ENCODE assay signal across 1 cellular context in the genomic region with DNA sequence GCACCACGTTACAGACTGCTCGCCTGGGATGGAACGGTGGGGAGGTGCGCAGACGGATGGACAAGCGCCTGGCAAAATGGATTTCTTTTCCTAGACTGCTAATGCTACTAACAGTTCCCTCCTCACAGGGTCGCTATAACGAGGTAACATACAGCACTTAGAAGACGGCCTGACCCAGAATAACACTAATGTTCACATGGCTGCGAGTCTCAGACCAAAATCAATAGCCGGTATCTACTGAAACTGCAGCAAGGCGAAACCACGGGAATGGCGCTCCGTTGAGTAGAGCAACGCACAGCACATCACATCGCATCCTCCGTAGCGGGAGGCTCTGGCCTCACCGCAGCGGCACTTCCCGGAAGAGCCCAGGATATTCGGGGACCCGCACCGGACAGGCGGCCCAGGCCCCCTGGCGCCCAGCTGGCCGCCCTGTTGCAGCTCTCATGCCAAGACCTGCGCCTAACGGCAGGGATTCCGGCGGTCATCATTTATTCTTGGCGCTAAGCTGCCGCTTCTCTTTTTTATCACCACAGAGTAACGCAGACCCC.
TF ChIP-seq lines count a peak whose summit lies in the region.

No MANE protein-coding gene starts in this region.

TF ChIP-seq in HepG2, 621 proteins besides CTCF, POLR2A, EP300 and RAD21 (continued from another document and continues in another):
- TF ChIP-seq, protein P1, sequence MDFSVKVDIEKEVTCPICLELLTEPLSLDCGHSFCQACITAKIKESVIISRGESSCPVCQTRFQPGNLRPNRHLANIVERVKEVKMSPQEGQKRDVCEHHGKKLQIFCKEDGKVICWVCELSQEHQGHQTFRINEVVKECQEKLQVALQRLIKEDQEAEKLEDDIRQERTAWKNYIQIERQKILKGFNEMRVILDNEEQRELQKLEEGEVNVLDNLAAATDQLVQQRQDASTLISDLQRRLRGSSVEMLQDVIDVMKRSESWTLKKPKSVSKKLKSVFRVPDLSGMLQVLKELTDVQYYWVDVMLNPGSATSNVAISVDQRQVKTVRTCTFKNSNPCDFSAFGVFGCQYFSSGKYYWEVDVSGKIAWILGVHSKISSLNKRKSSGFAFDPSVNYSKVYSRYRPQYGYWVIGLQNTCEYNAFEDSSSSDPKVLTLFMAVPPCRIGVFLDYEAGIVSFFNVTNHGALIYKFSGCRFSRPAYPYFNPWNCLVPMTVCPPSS (IDR thresholded peaks at IDR 0.05): no peak
- TF ChIP-seq, protein P2, sequence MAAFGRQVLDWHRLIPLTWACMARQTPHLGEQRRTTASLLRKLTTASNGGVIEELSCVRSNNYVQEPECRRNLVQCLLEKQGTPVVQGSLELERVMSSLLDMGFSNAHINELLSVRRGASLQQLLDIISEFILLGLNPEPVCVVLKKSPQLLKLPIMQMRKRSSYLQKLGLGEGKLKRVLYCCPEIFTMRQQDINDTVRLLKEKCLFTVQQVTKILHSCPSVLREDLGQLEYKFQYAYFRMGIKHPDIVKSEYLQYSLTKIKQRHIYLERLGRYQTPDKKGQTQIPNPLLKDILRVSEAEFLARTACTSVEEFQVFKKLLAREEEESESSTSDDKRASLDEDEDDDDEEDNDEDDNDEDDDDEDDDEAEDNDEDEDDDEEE (CRISPR knock-in tag; IDR thresholded peaks at IDR 0.05): no peak
- TF ChIP-seq KAT8 (CRISPR knock-in tag; IDR thresholded peaks at IDR 0.05) (no peak), SIN3A (IDR thresholded peaks at IDR 0.05; ENCODE audit: borderline replicate concordance, low read depth, low read length) (peak; percentile 49; the same call in 1 of the 2 replicates), ZNF44 (CRISPR knock-in tag; IDR thresholded peaks at IDR 0.05) (no peak), PRDM4 (CRISPR knock-in tag; IDR thresholded peaks at IDR 0.05; ENCODE audit: borderline replicate concordance) (no peak), ZNF720 (CRISPR knock-in tag; IDR thresholded peaks at IDR 0.05) (no peak), SNAI1 (CRISPR knock-in tag; IDR thresholded peaks at IDR 0.05; ENCODE audit: borderline replicate concordance) (no peak), ZSCAN20 (CRISPR knock-in tag; IDR thresholded peaks at IDR 0.05; ENCODE audit: borderline replicate concordance) (no peak), GZF1 (CRISPR knock-in tag; IDR thresholded peaks at IDR 0.05) (no peak), ZNF616 (CRISPR knock-in tag; IDR thresholded peaks at IDR 0.05; ENCODE audit: low read depth) (no peak), BCLAF1 (IDR thresholded peaks at IDR 0.05) (no peak), SKIL (CRISPR knock-in tag; IDR thresholded peaks at IDR 0.05; ENCODE audit: borderline replicate concordance) (no peak), ZNF607 (CRISPR knock-in tag; IDR thresholded peaks at IDR 0.05; ENCODE audit: borderline replicate concordance) (no peak), FOSL1 (CRISPR knock-in tag; IDR thresholded peaks at IDR 0.05; ENCODE audit: borderline replicate concordance) (no peak), STAG1 (CRISPR knock-in tag; IDR thresholded peaks at IDR 0.05) (no peak; the same call in 1 of the 2 replicates), ZFP41 (CRISPR knock-in tag; IDR thresholded peaks at IDR 0.05; ENCODE audit: borderline replicate concordance) (no peak), TGIF2 (CRISPR knock-in tag; IDR thresholded peaks at IDR 0.05) (peak; percentile 20; the same call in 1 of the 2 replicates), NCOA1 (CRISPR knock-in tag; IDR thresholded peaks at IDR 0.05) (no peak), BRD4 (CRISPR knock-in tag; IDR thresholded peaks at IDR 0.05) (no peak), ZNF383 (CRISPR knock-in tag; IDR thresholded peaks at IDR 0.05; ENCODE audit: borderline replicate concordance) (no peak), ZNF615 (CRISPR knock-in tag; IDR thresholded peaks at IDR 0.05; ENCODE audit: borderline replicate concordance) (no peak), HOXA9 (CRISPR knock-in tag; IDR thresholded peaks at IDR 0.05; ENCODE audit: borderline replicate concordance) (no peak; the same call in 1 of the 2 replicates), TP53 (CRISPR knock-in tag; conservative IDR thresholded peaks at IDR 0.05) (no peak), NR3C1 (CRISPR knock-in tag; IDR thresholded peaks at IDR 0.05) (no peak), ZFYVE20 (CRISPR knock-in tag; IDR thresholded peaks at IDR 0.05; ENCODE audit: borderline replicate concordance, low read depth) (no peak), ZNF446 (CRISPR knock-in tag; IDR thresholded peaks at IDR 0.05) (no peak), REPIN1 (CRISPR knock-in tag; IDR thresholded peaks at IDR 0.05; ENCODE audit: borderline replicate concordance, low read depth) (0 out of 2 replicates have a peak, but pooled peaks have one; percentile 27), KAT7 (CRISPR knock-in tag; IDR thresholded peaks at IDR 0.05; ENCODE audit: borderline replicate concordance) (no peak), MAFF (IDR thresholded peaks at IDR 0.05; ENCODE audit: low read depth, low read length) (no peak), KDM5A (IDR thresholded peaks at IDR 0.05; ENCODE audit: borderline replicate concordance, low read length) (no peak), KLF15 (CRISPR knock-in tag; IDR thresholded peaks at IDR 0.05; ENCODE audit: borderline replicate concordance) (no peak), ZNF34 (CRISPR knock-in tag; IDR thresholded peaks at IDR 0.05; ENCODE audit: borderline replicate concordance) (no peak), HNRNPL (IDR thresholded peaks at IDR 0.05; ENCODE audit: low read depth, low read length) (0 out of 2 replicates have a peak, but pooled peaks have one; percentile 40), NAIF1 (CRISPR knock-in tag; IDR thresholded peaks at IDR 0.05; ENCODE audit: borderline replicate concordance) (no peak), ZNF275 (CRISPR knock-in tag; IDR thresholded peaks at IDR 0.05; ENCODE audit: borderline replicate concordance) (0 out of 2 replicates have a peak, but pooled peaks have one; percentile 11), ZNF674 (CRISPR knock-in tag; IDR thresholded peaks at IDR 0.05; ENCODE audit: low read depth) (no peak), ZNF276 (CRISPR knock-in tag; IDR thresholded peaks at IDR 0.05; ENCODE audit: low read depth) (no peak), CCAR2 (optimal IDR thresholded peaks at IDR 0.05; ENCODE audit: low read depth, low read length) (no peak), NCOR1 (IDR thresholded peaks at IDR 0.05; ENCODE audit: borderline replicate concordance, low read length) (no peak), ZNF460 (CRISPR knock-in tag; IDR thresholded peaks at IDR 0.05; ENCODE audit: borderline replicate concordance) (no peak), KLF16 (CRISPR knock-in tag; IDR thresholded peaks at IDR 0.05) (no peak), GATAD2A (CRISPR knock-in tag; IDR thresholded peaks at IDR 0.05) (no peak), ISL2 (CRISPR knock-in tag; IDR thresholded peaks at IDR 0.05) (no peak)
- TF ChIP-seq, protein P3, sequence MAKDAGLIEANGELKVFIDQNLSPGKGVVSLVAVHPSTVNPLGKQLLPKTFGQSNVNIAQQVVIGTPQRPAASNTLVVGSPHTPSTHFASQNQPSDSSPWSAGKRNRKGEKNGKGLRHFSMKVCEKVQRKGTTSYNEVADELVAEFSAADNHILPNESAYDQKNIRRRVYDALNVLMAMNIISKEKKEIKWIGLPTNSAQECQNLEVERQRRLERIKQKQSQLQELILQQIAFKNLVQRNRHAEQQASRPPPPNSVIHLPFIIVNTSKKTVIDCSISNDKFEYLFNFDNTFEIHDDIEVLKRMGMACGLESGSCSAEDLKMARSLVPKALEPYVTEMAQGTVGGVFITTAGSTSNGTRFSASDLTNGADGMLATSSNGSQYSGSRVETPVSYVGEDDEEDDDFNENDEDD (CRISPR knock-in tag; IDR thresholded peaks at IDR 0.05; ENCODE audit: borderline replicate concordance): no peak
- TF ChIP-seq, protein P4, sequence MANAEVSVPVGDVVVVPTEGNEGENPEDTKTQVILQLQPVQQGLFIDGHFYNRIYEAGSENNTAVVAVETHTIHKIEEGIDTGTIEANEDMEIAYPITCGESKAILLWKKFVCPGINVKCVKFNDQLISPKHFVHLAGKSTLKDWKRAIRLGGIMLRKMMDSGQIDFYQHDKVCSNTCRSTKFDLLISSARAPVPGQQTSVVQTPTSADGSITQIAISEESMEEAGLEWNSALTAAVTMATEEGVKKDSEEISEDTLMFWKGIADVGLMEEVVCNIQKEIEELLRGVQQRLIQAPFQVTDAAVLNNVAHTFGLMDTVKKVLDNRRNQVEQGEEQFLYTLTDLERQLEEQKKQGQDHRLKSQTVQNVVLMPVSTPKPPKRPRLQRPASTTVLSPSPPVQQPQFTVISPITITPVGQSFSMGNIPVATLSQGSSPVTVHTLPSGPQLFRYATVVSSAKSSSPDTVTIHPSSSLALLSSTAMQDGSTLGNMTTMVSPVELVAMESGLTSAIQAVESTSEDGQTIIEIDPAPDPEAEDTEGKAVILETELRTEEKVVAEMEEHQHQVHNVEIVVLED (CRISPR knock-in tag; IDR thresholded peaks at IDR 0.05; ENCODE audit: borderline replicate concordance): no peak
- TF ChIP-seq, protein P5, sequence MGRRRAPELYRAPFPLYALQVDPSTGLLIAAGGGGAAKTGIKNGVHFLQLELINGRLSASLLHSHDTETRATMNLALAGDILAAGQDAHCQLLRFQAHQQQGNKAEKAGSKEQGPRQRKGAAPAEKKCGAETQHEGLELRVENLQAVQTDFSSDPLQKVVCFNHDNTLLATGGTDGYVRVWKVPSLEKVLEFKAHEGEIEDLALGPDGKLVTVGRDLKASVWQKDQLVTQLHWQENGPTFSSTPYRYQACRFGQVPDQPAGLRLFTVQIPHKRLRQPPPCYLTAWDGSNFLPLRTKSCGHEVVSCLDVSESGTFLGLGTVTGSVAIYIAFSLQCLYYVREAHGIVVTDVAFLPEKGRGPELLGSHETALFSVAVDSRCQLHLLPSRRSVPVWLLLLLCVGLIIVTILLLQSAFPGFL (CRISPR knock-in tag; IDR thresholded peaks at IDR 0.05): no peak
